ENCODE assay signal across 27 cellular contexts in genomic region chr16:2764718-2765117, GRCh38. TPM values are rescaled to one million over a fixed set of nuclear protein-coding genes. Genes with fewer than 3 reads are reported as not detected.
DNase-seq lines count a peak whose midpoint lies in the region; ATAC-seq, FAIRE-seq and TF ChIP-seq lines count a peak whose summit lies in the region.
"Had no signal": no experiment of that assay in that cellular context is flagged by ENCODE, and none has a peak within 500 bp of the region (broad histone marks: within the 10 kb centered on the region; RNA-seq: fewer than 3 reads in every experiment).

No MANE protein-coding gene starts in this region.

- RAD21 ChIA-PET in GM12878 (lab: Charles Lee; ENCODE audit: unreplicated experiment) = no interaction called here

- CTCF ChIA-PET in GM12878 (lab: Yijun Ruan, JAX) = no interaction called here

- H3K27ac Mint-ChIP-seq in activated naive CD4-positive, alpha-beta T cell treated with anti-CD3 and anti-CD28 coated beads, Interleukin-2, amount 50 U/mL, for 72 hours = peak overlapping the region; percentile 43 to 94
- H3K27ac Mint-ChIP-seq: activated CD8-positive, alpha-beta memory T cell treated with anti-CD3 and anti-CD28 coated beads, Interleukin-2, amount 10 ng/mL, durations not matched to agents 7 days and 5 days; dendritic cell treated with granulocyte-macrophage colony-stimulating factor and Interleukin-4, amounts not matched to agents 40 ng/mL and 50 ng/mL, for 4 days; neural progenitor cell; progenitor cell of endocrine pancreas had no signal

- intact Hi-C loops in GM12878 (cut with micrococcal nuclease; ENCODE audit: unreplicated experiment) (no loop called here), lower lobe of right lung (cut with DNase I) (no loop called here)

- peaks cover 63 to 73% of the 10 kb centered on the region in 2 donors for H3K36me3 Mint-ChIP-seq in activated naive CD4-positive, alpha-beta T cell treated with anti-CD3 and anti-CD28 coated beads, Interleukin-2, amount 50 U/mL, for 72 hours

- TF ChIP-seq RAD21 in GM12878 (IDR thresholded peaks at IDR 0.05; ENCODE audit: insufficient read depth, low read depth, low read length) = no peak

- SMC1A ChIA-PET in GM12878 (lab: Charles Lee; ENCODE audit: uncharacterized antibody, unreplicated experiment) = no interaction called here

- H3K27me3 ChIP-seq in GM12878 (replicated peaks in 1 of 2; ENCODE audit: control insufficient read depth in 2 of 2, insufficient read depth in 2 of 2, low read length in 1 of 2) (no peaks in the 10 kb centered on the region), lower lobe of right lung (ENCODE audit: low read depth) (no peaks in the 10 kb centered on the region)
- H3K27me3 ChIP-seq: BE2C, hepatocyte, neural progenitor cell, SJSA1 had no signal

- peaks cover 77 to 84% of the 10 kb centered on the region in 2 experiments for H3K36me3 ChIP-seq in GM12878 (ENCODE audit: control insufficient read depth in 2 of 2, insufficient read depth in 2 of 2, low read length in 1 of 2)
- H3K36me3 ChIP-seq in lower lobe of right lung = peaks cover 100% of the 10 kb centered on the region

- POLR2A ChIA-PET in GM12878 (lab: Charles Lee) = interaction anchor here (0.6 kb wide), 1 partner anchor 314 kb away, joined by 5 read pairs; no protein-coding TSS in a partner anchor

- in situ Hi-C loops in GM12878 (cut with MboI) = no loop called here

- no peak for TF ChIP-seq EP300 in GM12878 (IDR thresholded peaks at IDR 0.05; ENCODE audit: borderline replicate concordance in 1 of 2, control insufficient read depth in 1 of 2, low read depth in 2 of 2, low read length in 2 of 2)

- H3K9ac ChIP-seq in GM12878 (ENCODE audit: control insufficient read depth, insufficient read depth, low read length) = no peak overlapping the region
- H3K9ac ChIP-seq: neural progenitor cell had no signal

- H3K4me1 ChIP-seq in GM12878 (ENCODE audit: control insufficient read depth, insufficient read depth, low read length) = no peaks in the 10 kb centered on the region
- H3K4me1 ChIP-seq in lower lobe of right lung = peaks cover 6% of the 10 kb centered on the region
- H3K4me1 ChIP-seq: BE2C, neural progenitor cell, SJSA1 had no signal

- BruUV-seq in GM12878 (replicated peaks; lab: Mats Ljungman, UMichigan) = no TSS peak

- no peak for TF ChIP-seq POLR2A in GM12878 (IDR thresholded peaks at IDR 0.05; ENCODE audit: low read depth, low read length)

- no peak for FAIRE-seq in GM12878 (lab: Jason Lieb, UNC)
- FAIRE-seq: A204.1 had no signal

- WGBS in GM12878 (ENCODE audit: insufficient coverage, insufficient replicate concordance, low lambda C conversion rate, missing lambda C conversion rate) = 94% methylated on average over 9 of the region's 9 CpGs

- H4K20me1 ChIP-seq in GM12878 (ENCODE audit: control insufficient read depth, insufficient read depth) = peaks cover 2% of the 10 kb centered on the region

- TF ChIP-seq CTCF in LNCAP (IDR thresholded peaks at IDR 0.05) (0 out of 2 replicates have a peak, but pooled peaks have one; percentile 18), GM12878 (IDR thresholded peaks at IDR 0.05 in 2 of 3, conservative IDR thresholded peaks at IDR 0.05 in 1 of 3; ENCODE audit: control insufficient read depth in 2 of 3, extremely low read depth in 1 of 3, insufficient read depth in 1 of 3, low read depth in 3 of 3, low read length in 3 of 3) (no peak), lower lobe of right lung (IDR thresholded peaks at IDR 0.05) (no peak)

- no peak overlapping the region for H3K4me2 ChIP-seq in GM12878 (ENCODE audit: control insufficient read depth, insufficient read depth)
- H3K4me2 ChIP-seq: hepatocyte, neural progenitor cell had no signal

- H3K27ac ChIP-seq in GM12878 (ENCODE audit: control insufficient read depth, insufficient read depth) = no peak overlapping the region
- H3K27ac ChIP-seq in lower lobe of right lung = no peak overlapping the region
- H3K27ac ChIP-seq: hepatocyte, neural progenitor cell, SJSA1 had no signal

- no peak overlapping the region for H3K4me3 ChIP-seq in GM12878
- no peak overlapping the region for H3K4me3 ChIP-seq in lower lobe of right lung
- H3K4me3 ChIP-seq: hepatocyte, neural progenitor cell, SJSA1 had no signal

- H3K9me3 ChIP-seq in GM12878 (replicated peaks; ENCODE audit: control insufficient read depth, insufficient read depth, low read length) = peaks cover 2% of the 10 kb centered on the region; the same call in 1 of the 3 replicates
- H3K9me3 ChIP-seq in lower lobe of right lung = no peaks in the 10 kb centered on the region
- H3K9me3 ChIP-seq: BE2C, SJSA1 had no signal

- no peaks in the 10 kb centered on the region for H3K9me3 Mint-ChIP-seq in activated naive CD4-positive, alpha-beta T cell treated with anti-CD3 and anti-CD28 coated beads, Interleukin-2, amount 50 U/mL, for 72 hours
- H3K9me3 Mint-ChIP-seq: dendritic cell treated with granulocyte-macrophage colony-stimulating factor and Interleukin-4, amounts not matched to agents 40 ng/mL and 50 ng/mL, for 4 days; immature natural killer cell had no signal

- peaks cover 23% of the 10 kb centered on the region for H3K79me2 ChIP-seq in GM12878 (ENCODE audit: control insufficient read depth, insufficient read depth, low read length)

- H2AFZ ChIP-seq in GM12878 (ENCODE audit: control insufficient read depth, low read depth, low read length) = no peak overlapping the region
- H2AFZ ChIP-seq: hepatocyte, neural progenitor cell had no signal

- no peak for ATAC-seq in activated naive CD4-positive, alpha-beta T cell treated with anti-CD3 and anti-CD28 coated beads, Interleukin-2, amount 50 U/mL, for 72 hours
- ATAC-seq in GM12878 (no peak), lower lobe of right lung (no peak), GM21576 (IDR thresholded peaks at IDR 0.05; ENCODE audit: unreplicated experiment) (no peak)
- ATAC-seq: activated CD8-positive, alpha-beta memory T cell treated with anti-CD3 and anti-CD28 coated beads, Interleukin-2, amount 10 ng/mL, durations not matched to agents 7 days and 5 days had no signal

- DNase-seq in activated naive CD4-positive, alpha-beta T cell treated with anti-CD3 and anti-CD28 coated beads, Interleukin-2, amount 50 U/mL, for 72 hours (ENCODE audit: low spot score in 2 of 2) = no peak
- no peak for DNase-seq in activated naive CD4-positive, alpha-beta T cell treated with anti-CD3 and anti-CD28 coated beads, Interleukin-2, amount 50 U/mL, for 16 hours
- DNase-seq in GM12878 (ENCODE audit: low read depth, low spot score) = no peak
- peak; percentile 8 for DNase-seq in lower lobe of right lung
- no peak for DNase-seq in NCI-H82 treated with DMSO at 0.1 percent for 48 hours (lab: John Stamatoyannopoulos, UW; ENCODE audit: unreplicated experiment)
- DNase-seq in globus pallidus (ENCODE audit: low spot score) = no peak
- DNase-seq: activated CD4-positive, alpha-beta T cell treated with anti-CD3 and anti-CD28 coated beads for 48 hours; activated CD8-positive, alpha-beta memory T cell treated with anti-CD3 and anti-CD28 coated beads, Interleukin-2, amount 10 ng/mL, durations not matched to agents 7 days and 5 days; BE2C; immature natural killer cell; NCI-H187 treated with DMSO at 0.1 percent for 48 hours; NCI-H2227 treated with DMSO at 0.1 percent for 48 hours; NCI-H774; substantia nigra had no signal

RNA-seq across cellular contexts. Expression of gene SRRM2, which starts 12.3 kb away (rescaled TPM):
- 100 to 1,000 TPM; 624 to 790 TPM for total RNA-seq in activated naive CD4-positive, alpha-beta T cell treated with anti-CD3 and anti-CD28 coated beads, Interleukin-2, amount 50 U/mL, for 72 hours
- 433 and 461 TPM in 2 replicates for total RNA-seq in GM12878 (2013; cell fraction: nucleolus; rRNA removed)
- 45.0 and 58.5 TPM in 2 replicates for total RNA-seq in GM12878 (2014; rRNA removed)
- 66.4 and 68.1 TPM in 2 replicates for total RNA-seq in GM12878 (2014; rRNA removed; fragmentation: Illumina TruSeq; extraction: Trizol)
- total RNA-seq in GM12878 (2021) = 420 and 483 TPM in 2 replicates
- 162 TPM for polyA plus RNA-seq in GM12878 (2011; ENCODE audit: low read depth)
- polyA plus RNA-seq in GM12878 (2011; rRNA removed) = 96.5 and 129 TPM in 2 replicates
- 199 and 209 TPM in 2 replicates for polyA plus RNA-seq in GM12878 (2011; cell fraction: cytosol; rRNA removed)
- polyA plus RNA-seq in GM12878 (2011; cell fraction: nucleus; rRNA removed) = 2,282 and 3,207 TPM in 2 replicates
- polyA plus RNA-seq in GM12878 (2012) = 479 and 774 TPM in 2 replicates
- polyA plus RNA-seq in GM12878 (2014; fragmentation: Illumina TruSeq; extraction: Trizol) = 402 and 463 TPM in 2 replicates
- polyA plus RNA-seq in GM12878 (2014; fragmentation: Nextera tagmentation; extraction: Ambion mirVana) = 10 to 100 TPM; 30.1 to 73.0 TPM
- 502 and 661 TPM in 2 replicates for polyA plus RNA-seq in GM12878 (2014; rRNA removed)
- 100 to 1,000 TPM; 262 to 266 TPM for polyA plus RNA-seq in GM12878 (2016; fragmentation: Nextera tagmentation; extraction: Ambion mirVana)
- 68.3 and 115 TPM in 2 replicates for polyA minus RNA-seq in GM12878 (2011; rRNA and poly(A)+ RNA removed)
- polyA minus RNA-seq in GM12878 (2011; cell fraction: cytosol; rRNA and poly(A)+ RNA removed) = 104 and 110 TPM in 2 replicates
- 146 and 241 TPM in 2 replicates for polyA minus RNA-seq in GM12878 (2011; cell fraction: nucleus; rRNA and poly(A)+ RNA removed)
- 659 TPM for total RNA-seq in lower lobe of right lung

RNA-seq across cellular contexts. Expression of gene ELOB, which starts 12.4 kb away (rescaled TPM):
- total RNA-seq in activated naive CD4-positive, alpha-beta T cell treated with anti-CD3 and anti-CD28 coated beads, Interleukin-2, amount 50 U/mL, for 72 hours = 100 to 1,000 TPM; 218 to 224 TPM
- 6.4 and 12.2 TPM in 2 replicates for total RNA-seq in GM12878 (2013; cell fraction: nucleolus; rRNA removed)
- 177 and 258 TPM in 2 replicates for total RNA-seq in GM12878 (2014; rRNA removed)
- 133 and 154 TPM in 2 replicates for total RNA-seq in GM12878 (2014; rRNA removed; fragmentation: Illumina TruSeq; extraction: Trizol)
- 211 and 219 TPM in 2 replicates for total RNA-seq in GM12878 (2021)
- 321 TPM for polyA plus RNA-seq in GM12878 (2011; ENCODE audit: low read depth)
- polyA plus RNA-seq in GM12878 (2011; rRNA removed) = 72.8 and 219 TPM in 2 replicates
- 556 and 601 TPM in 2 replicates for polyA plus RNA-seq in GM12878 (2011; cell fraction: cytosol; rRNA removed)
- polyA plus RNA-seq in GM12878 (2011; cell fraction: nucleus; rRNA removed) = 162 and 166 TPM in 2 replicates
- polyA plus RNA-seq in GM12878 (2012) = 162 and 263 TPM in 2 replicates
- polyA plus RNA-seq in GM12878 (2014; fragmentation: Illumina TruSeq; extraction: Trizol) = 5.0 and 86.9 TPM in 2 replicates
- polyA plus RNA-seq in GM12878 (2014; fragmentation: Nextera tagmentation; extraction: Ambion mirVana) = 100 to 1,000 TPM; 752 to 823 TPM
- polyA plus RNA-seq in GM12878 (2014; rRNA removed) = 268 and 337 TPM in 2 replicates
- polyA plus RNA-seq in GM12878 (2016; fragmentation: Nextera tagmentation; extraction: Ambion mirVana) = 100 to 1,000 TPM; 487 to 534 TPM
- 84.6 and 103 TPM in 2 replicates for polyA minus RNA-seq in GM12878 (2011; rRNA and poly(A)+ RNA removed)
- polyA minus RNA-seq in GM12878 (2011; cell fraction: cytosol; rRNA and poly(A)+ RNA removed) = 44.1 and 53.4 TPM in 2 replicates
- polyA minus RNA-seq in GM12878 (2011; cell fraction: nucleus; rRNA and poly(A)+ RNA removed) = 17.8 and 20.5 TPM in 2 replicates
- 196 TPM for total RNA-seq in lower lobe of right lung

RNA-seq across cellular contexts. Expression of gene PRSS33, which starts 22.6 kb away (rescaled TPM):
- total RNA-seq in activated naive CD4-positive, alpha-beta T cell treated with anti-CD3 and anti-CD28 coated beads, Interleukin-2, amount 50 U/mL, for 72 hours = not detected
- not detected in 2 replicates for total RNA-seq in GM12878 (2013; cell fraction: nucleolus; rRNA removed)
- not detected in 2 replicates for total RNA-seq in GM12878 (2014; rRNA removed)
- total RNA-seq in GM12878 (2014; rRNA removed; fragmentation: Illumina TruSeq; extraction: Trizol) = not detected in 2 replicates
- not detected in 2 replicates for total RNA-seq in GM12878 (2021)
- not detected for polyA plus RNA-seq in GM12878 (2011; ENCODE audit: low read depth)
- polyA plus RNA-seq in GM12878 (2011; rRNA removed) = not detected in 2 replicates
- polyA plus RNA-seq in GM12878 (2011; cell fraction: cytosol; rRNA removed) = not detected in 2 replicates
- not detected in 2 replicates for polyA plus RNA-seq in GM12878 (2011; cell fraction: nucleus; rRNA removed)
- not detected in 2 replicates for polyA plus RNA-seq in GM12878 (2012)
- polyA plus RNA-seq in GM12878 (2014; fragmentation: Illumina TruSeq; extraction: Trizol) = not detected in 2 replicates
- not detected for polyA plus RNA-seq in GM12878 (2014; fragmentation: Nextera tagmentation; extraction: Ambion mirVana)
- not detected in 2 replicates for polyA plus RNA-seq in GM12878 (2014; rRNA removed)
- not detected for polyA plus RNA-seq in GM12878 (2016; fragmentation: Nextera tagmentation; extraction: Ambion mirVana)
- polyA minus RNA-seq in GM12878 (2011; rRNA and poly(A)+ RNA removed) = not detected in 2 replicates
- not detected in 2 replicates for polyA minus RNA-seq in GM12878 (2011; cell fraction: cytosol; rRNA and poly(A)+ RNA removed)
- polyA minus RNA-seq in GM12878 (2011; cell fraction: nucleus; rRNA and poly(A)+ RNA removed) = not detected in 2 replicates
- total RNA-seq in lower lobe of right lung = not detected
- total RNA-seq: activated CD8-positive, alpha-beta memory T cell treated with anti-CD3 and anti-CD28 coated beads, Interleukin-2, amount 10 ng/mL, durations not matched to agents 7 days and 5 days; hepatocyte; liver; mononuclear cell; SJSA1; T-helper 2 cell treated with Interferon-gamma antibody and Interleukin-4, amounts not matched to agents 100 ng/mL and 5 ng/mL, for 36 hours; urinary bladder had no signal
- polyA plus RNA-seq: hepatocyte, liver, urinary bladder had no signal

RNA-seq across cellular contexts. Expression of gene PRSS41, which starts 33.6 kb away (rescaled TPM):
- not detected for total RNA-seq in activated naive CD4-positive, alpha-beta T cell treated with anti-CD3 and anti-CD28 coated beads, Interleukin-2, amount 50 U/mL, for 72 hours
- not detected in 2 replicates for total RNA-seq in GM12878 (2013; cell fraction: nucleolus; rRNA removed)
- not detected in 2 replicates for total RNA-seq in GM12878 (2014; rRNA removed)
- total RNA-seq in GM12878 (2014; rRNA removed; fragmentation: Illumina TruSeq; extraction: Trizol) = not detected in 2 replicates
- not detected in 2 replicates for total RNA-seq in GM12878 (2021)
- not detected for polyA plus RNA-seq in GM12878 (2011; ENCODE audit: low read depth)
- polyA plus RNA-seq in GM12878 (2011; rRNA removed) = not detected in 2 replicates
- not detected in 2 replicates for polyA plus RNA-seq in GM12878 (2011; cell fraction: cytosol; rRNA removed)
- not detected in 2 replicates for polyA plus RNA-seq in GM12878 (2011; cell fraction: nucleus; rRNA removed)
- not detected in 2 replicates for polyA plus RNA-seq in GM12878 (2012)
- not detected in 2 replicates for polyA plus RNA-seq in GM12878 (2014; fragmentation: Illumina TruSeq; extraction: Trizol)
- not detected for polyA plus RNA-seq in GM12878 (2014; fragmentation: Nextera tagmentation; extraction: Ambion mirVana)
- not detected in 2 replicates for polyA plus RNA-seq in GM12878 (2014; rRNA removed)
- polyA plus RNA-seq in GM12878 (2016; fragmentation: Nextera tagmentation; extraction: Ambion mirVana) = not detected
- polyA minus RNA-seq in GM12878 (2011; rRNA and poly(A)+ RNA removed) = not detected in 2 replicates
- polyA minus RNA-seq in GM12878 (2011; cell fraction: cytosol; rRNA and poly(A)+ RNA removed) = not detected in 2 replicates
- polyA minus RNA-seq in GM12878 (2011; cell fraction: nucleus; rRNA and poly(A)+ RNA removed) = not detected in 2 replicates
- total RNA-seq in lower lobe of right lung = not detected
- total RNA-seq: activated CD8-positive, alpha-beta memory T cell treated with anti-CD3 and anti-CD28 coated beads, Interleukin-2, amount 10 ng/mL, durations not matched to agents 7 days and 5 days; hepatocyte; HT-29; liver; mononuclear cell; progenitor cell of endocrine pancreas; SJSA1; T-helper 2 cell treated with Interferon-gamma antibody and Interleukin-4, amounts not matched to agents 100 ng/mL and 5 ng/mL, for 36 hours; urinary bladder had no signal
- polyA plus RNA-seq: hepatocyte, immature natural killer cell, liver, urinary bladder had no signal

RNA-seq across cellular contexts. Expression of gene PRSS27, which starts 44.7 kb away (rescaled TPM):
- 1 to 10 TPM; 1.3 to 3.2 TPM for total RNA-seq in activated naive CD4-positive, alpha-beta T cell treated with anti-CD3 and anti-CD28 coated beads, Interleukin-2, amount 50 U/mL, for 72 hours
- total RNA-seq in GM12878 (2013; cell fraction: nucleolus; rRNA removed) = 3.9 and 4.2 TPM in 2 replicates
- total RNA-seq in GM12878 (2014; rRNA removed) (0.71 and 1.4 TPM in 2 replicates), GM12878 (2014; rRNA removed; fragmentation: Illumina TruSeq; extraction: Trizol) (0.27 and 0.37 TPM in 2 replicates), GM12878 (2021) (0.97 and 1.8 TPM in 2 replicates), lower lobe of right lung (1.3 TPM)
- 0.58 TPM for polyA plus RNA-seq in GM12878 (2011; ENCODE audit: low read depth)
- polyA plus RNA-seq in GM12878 (2011; rRNA removed) (0.49 and 0.65 TPM in 2 replicates), GM12878 (2014; fragmentation: Illumina TruSeq; extraction: Trizol) (0.18 TPM in 1 of 2 replicates, not detected in the other), GM12878 (2014; fragmentation: Nextera tagmentation; extraction: Ambion mirVana) (not detected), GM12878 (2014; rRNA removed) (0.86 and 1.8 TPM in 2 replicates), GM12878 (2016; fragmentation: Nextera tagmentation; extraction: Ambion mirVana) (under 1 TPM; 0.21 to 0.36 TPM)
- polyA plus RNA-seq in GM12878 (2011; cell fraction: cytosol; rRNA removed) = 1.5 and 2.6 TPM in 2 replicates
- 4.2 and 4.3 TPM in 2 replicates for polyA plus RNA-seq in GM12878 (2011; cell fraction: nucleus; rRNA removed)
- polyA plus RNA-seq in GM12878 (2012) = 0.90 and 1.6 TPM in 2 replicates
- 0.37 and 1.6 TPM in 2 replicates for polyA minus RNA-seq in GM12878 (2011; rRNA and poly(A)+ RNA removed)
- polyA minus RNA-seq in GM12878 (2011; cell fraction: cytosol; rRNA and poly(A)+ RNA removed) = 0.83 and 1.5 TPM in 2 replicates
- polyA minus RNA-seq in GM12878 (2011; cell fraction: nucleus; rRNA and poly(A)+ RNA removed) = 0.60 and 1.1 TPM in 2 replicates
